In genomic region chr16:86241681-86242080, GRCh38 we compare ENCODE assay signal across 1 cellular context.
TF ChIP-seq lines count a peak whose summit lies in the region.

No MANE protein-coding gene starts in this region.

TF ChIP-seq in WTC11, 78 proteins besides CTCF, POLR2A, EP300 and RAD21 (continued from another document):
- no peak for TF ChIP-seq ZNF532 (CRISPR knock-in tag; IDR thresholded peaks at IDR 0.05; ENCODE audit: borderline replicate concordance)
